In genomic region chr22:45576730-45577464, GRCh38 we compare ENCODE assay signal across 22 cellular contexts.
"Had no signal": no experiment of that assay in that cellular context is flagged by ENCODE, and none has a peak within 500 bp of the region (broad histone marks: within the 10 kb centered on the region; RNA-seq: fewer than 3 reads in every experiment).

No MANE protein-coding gene starts in this region.

- H3K27me3 Mint-ChIP-seq: progenitor cell of endocrine pancreas had no signal

- H3K4me3 ChIP-seq: coronary artery, esophagus squamous epithelium, heart right ventricle, lower lobe of right lung, sigmoid colon, stomach, thyroid gland had no signal

- H3K4me3 Mint-ChIP-seq: immature natural killer cell; natural killer cell; stimulated activated effector memory CD8-positive, alpha-beta T cell treated with anti-CD3 and anti-CD28 coated beads, Interleukin-12 subunit alpha, Interleukin-12 subunit beta, amount 100 ng/mL, for 72 hours had no signal

- H3K9ac ChIP-seq: parathyroid adenoma had no signal

- H3K9me3 Mint-ChIP-seq: natural killer cell; stimulated activated effector memory CD8-positive, alpha-beta T cell treated with anti-CD3 and anti-CD28 coated beads, Interleukin-12 subunit alpha, Interleukin-12 subunit beta, amount 100 ng/mL, for 72 hours had no signal

- H3K36me3 ChIP-seq: thyroid gland had no signal

- H3K9me3 ChIP-seq: esophagus squamous epithelium, lower lobe of right lung, sigmoid colon, thyroid gland had no signal

- H2AFZ ChIP-seq: parathyroid adenoma had no signal

- H3K27ac ChIP-seq: coronary artery, esophagus squamous epithelium, heart right ventricle, lower lobe of right lung, parathyroid adenoma, sigmoid colon, stomach, thyroid gland had no signal

- H3K36me3 Mint-ChIP-seq: immature natural killer cell; natural killer cell; stimulated activated effector memory CD8-positive, alpha-beta T cell treated with anti-CD3 and anti-CD28 coated beads, Interleukin-12 subunit alpha, Interleukin-12 subunit beta, amount 100 ng/mL, for 72 hours had no signal

- H3K79me2 ChIP-seq: parathyroid adenoma had no signal

- DNase-seq: dermis blood vessel endothelial cell; effector memory CD4-positive, alpha-beta T cell; esophagus squamous epithelium; foreskin melanocyte; glutamatergic neuron; heart right ventricle; immature natural killer cell; islet precursor cell; left ventricle myocardium superior; lower lobe of right lung; natural killer cell; sigmoid colon; stimulated activated CD4-positive, alpha-beta T cell treated with anti-CD3 and anti-CD28 coated beads, Interleukin-2, amount 100 ng/mL, for 24 hours; stimulated activated CD4-positive, alpha-beta T cell treated with anti-CD3 and anti-CD28 coated beads, Interleukin-4, amount 100 ng/mL, for 24 hours; stimulated activated naive CD4-positive, alpha-beta T cell treated with Interleukin-2 at 50 U/mL for 16 hours; stomach; thyroid gland; trophoblast cell had no signal

- H3K27me3 ChIP-seq: thyroid gland had no signal

- H3K27ac Mint-ChIP-seq: natural killer cell; progenitor cell of endocrine pancreas; stimulated activated effector memory CD8-positive, alpha-beta T cell treated with anti-CD3 and anti-CD28 coated beads, Interleukin-12 subunit alpha, Interleukin-12 subunit beta, amount 100 ng/mL, for 72 hours had no signal

- H3K4me1 ChIP-seq: parathyroid adenoma, thyroid gland had no signal

- ATAC-seq: heart right ventricle; left ventricle myocardium superior; lower lobe of right lung; natural killer cell; stimulated activated effector memory CD8-positive, alpha-beta T cell treated with anti-CD3 and anti-CD28 coated beads, Interleukin-12 subunit alpha, Interleukin-12 subunit beta, amount 100 ng/mL, for 72 hours had no signal
